In genomic region chr11:119782021-119782420, GRCh38 we compare ENCODE assay signal across 27 cellular contexts. TPM values are rescaled to one million over a fixed set of nuclear protein-coding genes. Genes with fewer than 3 reads are reported as not detected.
DNase-seq lines count a peak whose midpoint lies in the region; ATAC-seq, FAIRE-seq and TF ChIP-seq lines count a peak whose summit lies in the region.
"Had no signal": no experiment of that assay in that cellular context is flagged by ENCODE, and none has a peak within 500 bp of the region (broad histone marks: within the 10 kb centered on the region; RNA-seq: fewer than 3 reads in every experiment).

No MANE protein-coding gene starts in this region.

- DNase-seq in left ventricle myocardium inferior (no peak), left cardiac atrium (no peak), chondrocyte (ENCODE audit: low spot score) (peak; percentile 18), HepG2 (ENCODE audit: low spot score) (no peak), upper lobe of right lung (no peak), HFFc6 (no peak), GM03348 (ENCODE audit: low spot score) (no peak)
- DNase-seq: activated CD4-positive, alpha-beta T cell treated with anti-CD3 and anti-CD28 coated beads, Interleukin-2, amount 10 ng/mL, durations not matched to agents 24 days and 14 days; activated naive CD4-positive, alpha-beta T cell; activated T-cell treated with anti-CD3 and anti-CD28 coated beads, Interleukin-2, amount 50 U/mL, for 4 hours; cerebellar nuclear complex; GOT3; Karpas-422; naive B cell; NCI-H1417 treated with DMSO at 0.1 percent for 48 hours; NCI-H774; OCI-M1; stimulated activated CD4-positive, alpha-beta T cell treated with anti-CD3 and anti-CD28 coated beads, Interleukin-1b, Interleukin-23, amount 100 ng/mL, for 48 hours; stimulated activated CD8-positive, alpha-beta memory T cell treated with anti-CD3 and anti-CD28 coated beads, Interleukin-4, amount 100 ng/mL, for 48 hours; stimulated activated naive CD8-positive, alpha-beta T cell treated with anti-CD3 and anti-CD28 coated beads, Interleukin-15, amount 100 ng/mL, for 72 hours had no signal

- H4K20me1 ChIP-seq in HepG2 (ENCODE audit: insufficient read depth, low read length): no peaks in the 10 kb centered on the region

- no peak overlapping the region for H3K4me3 Mint-ChIP-seq in chondrocyte (ENCODE audit: unreplicated experiment)
- H3K4me3 Mint-ChIP-seq in HFFc6: no peak overlapping the region
- H3K4me3 Mint-ChIP-seq: activated CD4-positive, alpha-beta T cell treated with anti-CD3 and anti-CD28 coated beads, Interleukin-2, amount 10 ng/mL, durations not matched to agents 24 days and 14 days; activated T-cell treated with anti-CD3 and anti-CD28 coated beads, Interleukin-2, amount 50 U/mL, for 4 hours; B cell; mesothelial cell of epicardium; stimulated activated naive CD8-positive, alpha-beta T cell treated with anti-CD3 and anti-CD28 coated beads, Interleukin-15, amount 100 ng/mL, for 72 hours had no signal

- WGBS in HepG2 (ENCODE audit: low lambda C conversion rate): 16% methylated on average over 14 of the region's 14 CpGs

- TF ChIP-seq EP300 in HepG2 (IDR thresholded peaks at IDR 0.05; ENCODE audit: low read depth in 2 of 2, low read length in 2 of 2) (no peak), HepG2 (CRISPR knock-in tag; IDR thresholded peaks at IDR 0.05; ENCODE audit: borderline replicate concordance) (no peak)

- TF ChIP-seq CTCF in left ventricle myocardium inferior (IDR thresholded peaks at IDR 0.05; ENCODE audit: borderline replicate concordance) (no peak), chondrocyte (IDR thresholded peaks at IDR 0.05) (no peak), HepG2 (CRISPR knock-in tag; IDR thresholded peaks at IDR 0.05) (no peak), upper lobe of right lung (IDR thresholded peaks at IDR 0.05) (no peak), HFFc6 (IDR thresholded peaks at IDR 0.05) (no peak)

- intact Hi-C loops in left ventricle myocardium inferior (cut with micrococcal nuclease): no loop called here
- intact Hi-C loops in left cardiac atrium (cut with DNase I): no loop called here
- intact Hi-C loops in HepG2 (cut with micrococcal nuclease; ENCODE audit: unreplicated experiment): no loop called here
- intact Hi-C loops in upper lobe of right lung (cut with DNase I): no loop called here

- CTCF ChIA-PET in HepG2 (lab: Yijun Ruan, JAX; ENCODE audit: low intra/inter-chr PET ratio, low total read pairs): no interaction called here

- H3K9me3 Mint-ChIP-seq in chondrocyte (ENCODE audit: low read depth) (no peaks in the 10 kb centered on the region), HFFc6 (peaks cover 6% of the 10 kb centered on the region; the same call in 1 of the 2 replicates)
- H3K9me3 Mint-ChIP-seq: activated CD4-positive, alpha-beta T cell treated with anti-CD3 and anti-CD28 coated beads, Interleukin-2, amount 10 ng/mL, durations not matched to agents 24 days and 14 days; activated T-cell treated with anti-CD3 and anti-CD28 coated beads, Interleukin-2, amount 50 U/mL, for 4 hours; mesothelial cell of epicardium; stimulated activated naive CD8-positive, alpha-beta T cell treated with anti-CD3 and anti-CD28 coated beads, Interleukin-15, amount 100 ng/mL, for 72 hours had no signal

- no TSS peak for BruUV-seq in HepG2 (replicated peaks; lab: Mats Ljungman, UMichigan)

- H3K27me3 ChIP-seq in left ventricle myocardium inferior (ENCODE audit: low read depth) (peaks cover 24% of the 10 kb centered on the region), HepG2 (ENCODE audit: control insufficient read depth in 1 of 2, insufficient read depth in 2 of 2, low read length in 2 of 2) (peaks cover 8 to 64% of the 10 kb centered on the region in 2 experiments), upper lobe of right lung (peaks cover 10% of the 10 kb centered on the region)
- H3K27me3 ChIP-seq: heart right ventricle had no signal

- H3K9me3 ChIP-seq in left ventricle myocardium inferior (replicated peaks) (peaks cover 15% of the 10 kb centered on the region), HepG2 (ENCODE audit: low read length) (no peaks in the 10 kb centered on the region), upper lobe of right lung (no peaks in the 10 kb centered on the region)
- H3K9me3 ChIP-seq: A549 had no signal

- no peak overlapping the region for H2AFZ ChIP-seq in HepG2 (ENCODE audit: low read length)

- TF ChIP-seq RAD21 in HepG2 (CRISPR knock-in tag; IDR thresholded peaks at IDR 0.05): no peak

- FAIRE-seq in HepG2 (lab: Jason Lieb, UNC): no peak
- FAIRE-seq: A549 had no signal

- H3K36me3 ChIP-seq in left ventricle myocardium inferior (no peaks in the 10 kb centered on the region), HepG2 (replicated peaks in 1 of 2; ENCODE audit: control insufficient read depth in 1 of 2, insufficient read depth in 2 of 2, low read length in 2 of 2) (no peaks in the 10 kb centered on the region), upper lobe of right lung (no peaks in the 10 kb centered on the region)
- H3K36me3 ChIP-seq: heart right ventricle had no signal

- H3K9ac ChIP-seq in HepG2 (ENCODE audit: insufficient read depth, low read depth, low read length): no peak overlapping the region

- H3K27ac ChIP-seq in left ventricle myocardium inferior (replicated peaks) (peak overlapping the region; percentile 66), HepG2 (ENCODE audit: extremely low read length, insufficient read depth, low read length) (no peak overlapping the region), upper lobe of right lung (no peak overlapping the region)
- H3K27ac ChIP-seq: A549, VCaP had no signal

- peaks cover 10% of the 10 kb centered on the region for H3K27me3 Mint-ChIP-seq in chondrocyte (ENCODE audit: low read depth)
- peaks cover 48% of the 10 kb centered on the region for H3K27me3 Mint-ChIP-seq in HFFc6 (ENCODE audit: insufficient read depth)
- H3K27me3 Mint-ChIP-seq: activated CD4-positive, alpha-beta T cell treated with anti-CD3 and anti-CD28 coated beads, Interleukin-2, amount 10 ng/mL, durations not matched to agents 24 days and 14 days had no signal

- no peaks in the 10 kb centered on the region for H3K79me2 ChIP-seq in HepG2 (ENCODE audit: insufficient read depth, low read length)

- POLR2A ChIA-PET in HepG2 (lab: Yijun Ruan, JAX): no interaction called here

- no peaks in the 10 kb centered on the region for H3K36me3 Mint-ChIP-seq in chondrocyte (ENCODE audit: low read depth)
- no peaks in the 10 kb centered on the region for H3K36me3 Mint-ChIP-seq in HFFc6 (ENCODE audit: low read depth)
- H3K36me3 Mint-ChIP-seq: mesothelial cell of epicardium, naive B cell had no signal

- no peak for TF ChIP-seq POLR2A in HepG2 (IDR thresholded peaks at IDR 0.05; ENCODE audit: insufficient read depth in 1 of 2, low read depth in 2 of 2, low read length in 2 of 2)

- ATAC-seq in left cardiac atrium (no peak), HepG2 (peak; percentile 79), HG03159 (IDR thresholded peaks at IDR 0.05; ENCODE audit: unreplicated experiment) (no peak), upper lobe of right lung (no peak)
- ATAC-seq: A549; activated T-cell treated with anti-CD3 and anti-CD28 coated beads, Interleukin-2, amount 50 U/mL, for 4 hours; left lobe of liver; stimulated activated naive CD8-positive, alpha-beta T cell treated with anti-CD3 and anti-CD28 coated beads, Interleukin-15, amount 100 ng/mL, for 72 hours had no signal

- H3K4me2 ChIP-seq in HepG2 (ENCODE audit: low read depth, low read length): no peak overlapping the region
- H3K4me2 ChIP-seq: A549 had no signal

- peak overlapping the region; percentile 77 for H3K27ac Mint-ChIP-seq in chondrocyte (ENCODE audit: unreplicated experiment)
- H3K27ac Mint-ChIP-seq in HFFc6: no peak overlapping the region
- H3K27ac Mint-ChIP-seq: activated CD4-positive, alpha-beta T cell treated with anti-CD3 and anti-CD28 coated beads, Interleukin-2, amount 10 ng/mL, durations not matched to agents 24 days and 14 days; B cell; mesothelial cell of epicardium; naive B cell had no signal

- in situ Hi-C loops in HepG2 (cut with HindIII; ENCODE audit: extremely low pct_ligation_motif_present, low pct_unique_long_range_greater_than_20kb): no loop called here

- peaks cover 14% of the 10 kb centered on the region for H3K4me1 Mint-ChIP-seq in chondrocyte (ENCODE audit: low read depth)
- 0 out of 2 replicates have a peak, but pooled peaks cover 8% of the 10 kb centered on the region for H3K4me1 Mint-ChIP-seq in HFFc6 (ENCODE audit: low read depth)
- H3K4me1 Mint-ChIP-seq: activated CD4-positive, alpha-beta T cell treated with anti-CD3 and anti-CD28 coated beads, Interleukin-2, amount 10 ng/mL, durations not matched to agents 24 days and 14 days; B cell; naive B cell; stimulated activated naive CD8-positive, alpha-beta T cell treated with anti-CD3 and anti-CD28 coated beads, Interleukin-15, amount 100 ng/mL, for 72 hours had no signal

- H3K4me1 ChIP-seq in left ventricle myocardium inferior (peaks cover 48% of the 10 kb centered on the region), HepG2 (ENCODE audit: insufficient read depth, low read length) (no peaks in the 10 kb centered on the region), upper lobe of right lung (no peaks in the 10 kb centered on the region)
- H3K4me1 ChIP-seq: A549 had no signal

- no peak overlapping the region for H3K4me3 ChIP-seq in left ventricle myocardium inferior
- no peak overlapping the region for H3K4me3 ChIP-seq in HepG2 (replicated peaks in 1 of 3; ENCODE audit: insufficient read depth in 1 of 3, low read depth in 2 of 3, low read length in 3 of 3)
- no peak overlapping the region for H3K4me3 ChIP-seq in upper lobe of right lung
- H3K4me3 ChIP-seq: A549, heart right ventricle had no signal

RNA-seq across cellular contexts. Expression of gene NECTIN1, which starts 53.0 kb away (rescaled TPM):
- 22.9 TPM for total RNA-seq in left ventricle myocardium inferior
- 1 to 10 TPM; 6.6 to 8.8 TPM for total RNA-seq in left cardiac atrium
- 9.1 to 10.3 TPM (median 9.7 TPM) in 3 replicates for total RNA-seq in chondrocyte
- 4.1 and 7.3 TPM in 2 replicates for total RNA-seq in HepG2 (2016; rRNA removed; fragmentation: Illumina TruSeq; extraction: Trizol)
- 1.8 and 2.9 TPM in 2 replicates for total RNA-seq in HepG2 (2016; cell fraction: cytosol; rRNA removed; fragmentation: Illumina TruSeq; extraction: Trizol; ENCODE audit: low read depth)
- 4.3 and 5.3 TPM in 2 replicates for total RNA-seq in HepG2 (2016; cell fraction: insoluble cytoplasmic fraction; rRNA removed; fragmentation: Illumina TruSeq; extraction: Trizol)
- 5.3 and 6.4 TPM in 2 replicates for total RNA-seq in HepG2 (2016; cell fraction: membrane; rRNA removed; fragmentation: Illumina TruSeq; extraction: Trizol)
- total RNA-seq in HepG2 (2016; cell fraction: nucleus; rRNA removed; fragmentation: Illumina TruSeq; extraction: Trizol): 5.4 and 6.5 TPM in 2 replicates
- polyA plus RNA-seq in HepG2 (2011; rRNA removed): 3.9 and 4.7 TPM in 2 replicates
- polyA plus RNA-seq in HepG2 (2011; cell fraction: cytosol; rRNA removed): 2.3 and 2.9 TPM in 2 replicates
- polyA plus RNA-seq in HepG2 (2011; cell fraction: nucleus; rRNA removed): 3.6 and 4.2 TPM in 2 replicates
- 3.3 and 4.2 TPM in 2 replicates for polyA plus RNA-seq in HepG2 (2012)
- polyA plus RNA-seq in HepG2 (2016; cell fraction: cytosol; fragmentation: Illumina TruSeq; extraction: Trizol; ENCODE audit: low read depth): 1.8 and 1.9 TPM in 2 replicates
- polyA plus RNA-seq in HepG2 (2016; cell fraction: insoluble cytoplasmic fraction; fragmentation: Illumina TruSeq; extraction: Trizol; ENCODE audit: low read depth): 4.9 and 6.0 TPM in 2 replicates
- polyA plus RNA-seq in HepG2 (2016; cell fraction: membrane; fragmentation: Illumina TruSeq; extraction: Trizol; ENCODE audit: low read depth): 4.1 and 4.8 TPM in 2 replicates
- 9.3 and 9.9 TPM in 2 replicates for polyA plus RNA-seq in HepG2 (2016; cell fraction: nucleus; fragmentation: Illumina TruSeq; extraction: Trizol; ENCODE audit: insufficient read depth, low read depth)
- 4.1 and 6.6 TPM in 2 replicates for polyA minus RNA-seq in HepG2 (2011; rRNA and poly(A)+ RNA removed; ENCODE audit: low replicate concordance)
- polyA minus RNA-seq in HepG2 (2011; cell fraction: cytosol; rRNA and poly(A)+ RNA removed): 3.0 and 4.1 TPM in 2 replicates
- 6.1 and 6.6 TPM in 2 replicates for polyA minus RNA-seq in HepG2 (2011; cell fraction: nucleus; rRNA and poly(A)+ RNA removed)
- total RNA-seq in upper lobe of right lung: 10.4 TPM
- 1 to 10 TPM; 4.1 to 7.9 (median 6.6) TPM for total RNA-seq in HFFc6 (2021; fragmentation: NEBNext Ultra II Directional; extraction: Animal tissue kit (Norgen Biotek cat#: 25700))
